In genomic region chr20:10639051-10639761, GRCh38 we compare ENCODE assay signal across 14 cellular contexts. TPM values are rescaled to one million over a fixed set of nuclear protein-coding genes. Genes with fewer than 3 reads are reported as not detected.
DNase-seq lines count a peak whose midpoint lies in the region; ATAC-seq and TF ChIP-seq lines count a peak whose summit lies in the region.
"Had no signal": no experiment of that assay in that cellular context is flagged by ENCODE, and none has a peak within 500 bp of the region (broad histone marks: within the 10 kb centered on the region; RNA-seq: fewer than 3 reads in every experiment).

No MANE protein-coding gene starts in this region.

- DNase-seq in Panc1 (ENCODE audit: low read depth, low spot score): no peak
- no peak for DNase-seq in lower lobe of right lung
- DNase-seq in osteoblast (ENCODE audit: insufficient read length, low spot score, missing footprints): no peak
- no peak for DNase-seq in glutamatergic neuron
- no peak for DNase-seq in 8988T
- DNase-seq: activated CD4-positive, alpha-beta T cell treated with anti-CD3 and anti-CD28 coated beads for 4 hours; activated naive CD4-positive, alpha-beta T cell treated with anti-CD3 and anti-CD28 coated beads for 36 hours; DMS 273 treated with DMSO at 0.1 percent for 48 hours; Karpas-422; SIG-M5 had no signal

- H3K4me2 ChIP-seq in osteoblast (ENCODE audit: insufficient read depth, low read length): no peak overlapping the region

- H3K36me3 ChIP-seq in Panc1 (ENCODE audit: control insufficient read depth, insufficient read depth, low read length) (peaks cover 18% of the 10 kb centered on the region), lower lobe of right lung (peaks cover 57% of the 10 kb centered on the region), osteoblast (ENCODE audit: insufficient read depth, low read length) (peaks cover 60% of the 10 kb centered on the region)

- H3K27me3 ChIP-seq in Panc1 (ENCODE audit: control insufficient read depth, insufficient read depth, low read length) (no peaks in the 10 kb centered on the region), lower lobe of right lung (ENCODE audit: low read depth) (no peaks in the 10 kb centered on the region), osteoblast (ENCODE audit: insufficient read depth, low read length) (no peaks in the 10 kb centered on the region)

- H3K9me3 Mint-ChIP-seq in glutamatergic neuron (ENCODE audit: unreplicated experiment): peaks cover 3% of the 10 kb centered on the region
- H3K9me3 Mint-ChIP-seq: activated naive CD4-positive, alpha-beta T cell treated with anti-CD3 and anti-CD28 coated beads for 36 hours had no signal

- intact Hi-C loops in Panc1 (cut with micrococcal nuclease; ENCODE audit: unreplicated experiment) (no loop called here), lower lobe of right lung (cut with DNase I) (no loop called here)

- no peaks in the 10 kb centered on the region for H3K9me3 ChIP-seq in Panc1 (ENCODE audit: control insufficient read depth, insufficient read depth, low read depth, low read length)
- H3K9me3 ChIP-seq in lower lobe of right lung: no peaks in the 10 kb centered on the region
- no peaks in the 10 kb centered on the region for H3K9me3 ChIP-seq in osteoblast (ENCODE audit: low read depth, low read length)

- ATAC-seq in Panc1 (no peak), lower lobe of right lung (no peak), GM18520 (IDR thresholded peaks at IDR 0.05; ENCODE audit: unreplicated experiment) (no peak)

- TSS peak; percentile 61 for BruUV-seq in Panc1 (replicated peaks; lab: Mats Ljungman, UMichigan)

- H3K27ac ChIP-seq in Panc1 (ENCODE audit: low read length) (no peak overlapping the region), cingulate gyrus (ENCODE audit: low read depth, low read length) (peak overlapping the region; percentile 43), lower lobe of right lung (peak overlapping the region; percentile 8), temporal lobe (ENCODE audit: low read depth, low read length) (peak overlapping the region; percentile 47), osteoblast (ENCODE audit: low read depth, low read length) (no peak overlapping the region)
- H3K27ac ChIP-seq: HL-60 had no signal

- TF ChIP-seq CTCF in Panc1 (IDR thresholded peaks at IDR 0.05): no peak
- TF ChIP-seq CTCF in lower lobe of right lung (IDR thresholded peaks at IDR 0.05): no peak
- TF ChIP-seq CTCF in osteoblast (IDR thresholded peaks at IDR 0.05; ENCODE audit: extremely low read depth, low read depth, low read length): no peak
- no peak for TF ChIP-seq CTCF in glutamatergic neuron (IDR thresholded peaks at IDR 0.05; ENCODE audit: partially characterized antibody, unreplicated experiment)

- no peak overlapping the region for H3K4me3 Mint-ChIP-seq in glutamatergic neuron (ENCODE audit: unreplicated experiment)
- H3K4me3 Mint-ChIP-seq: activated naive CD4-positive, alpha-beta T cell treated with anti-CD3 and anti-CD28 coated beads for 36 hours had no signal

- H2AFZ ChIP-seq in osteoblast (ENCODE audit: low read length): no peak overlapping the region

- H4K20me1 ChIP-seq in osteoblast (ENCODE audit: insufficient read depth, low read length): no peaks in the 10 kb centered on the region

- POLR2A ChIA-PET in Panc1 (lab: Charles Lee): interaction anchor here (0.6 kb wide), 1 partner anchor 257 kb away, joined by 9 read pairs; no protein-coding TSS in a partner anchor

- peaks cover 6% of the 10 kb centered on the region for H3K4me1 Mint-ChIP-seq in glutamatergic neuron (ENCODE audit: low read depth, unreplicated experiment)

- no peak overlapping the region for H3K27ac Mint-ChIP-seq in glutamatergic neuron (ENCODE audit: unreplicated experiment)
- H3K27ac Mint-ChIP-seq: activated naive CD4-positive, alpha-beta T cell treated with anti-CD3 and anti-CD28 coated beads for 36 hours had no signal

- H3K4me3 ChIP-seq in Panc1 (ENCODE audit: low read depth in 2 of 2, low read length in 2 of 2) (no peak overlapping the region), lower lobe of right lung (no peak overlapping the region), osteoblast (ENCODE audit: insufficient read depth, low read length) (no peak overlapping the region)

- CTCF ChIA-PET in Panc1 (lab: Charles Lee): no interaction called here

- H3K4me1 ChIP-seq in Panc1 (ENCODE audit: control insufficient read depth, insufficient read depth, low read length) (no peaks in the 10 kb centered on the region), lower lobe of right lung (peaks cover 25% of the 10 kb centered on the region), osteoblast (ENCODE audit: insufficient read depth, low read length) (peaks cover 50% of the 10 kb centered on the region)

- peaks cover 2% of the 10 kb centered on the region for H3K27me3 Mint-ChIP-seq in glutamatergic neuron (ENCODE audit: unreplicated experiment)

- H3K36me3 Mint-ChIP-seq in glutamatergic neuron (ENCODE audit: unreplicated experiment): peaks cover 5% of the 10 kb centered on the region

- H3K79me2 ChIP-seq in osteoblast (ENCODE audit: insufficient read depth, low read length): peaks cover 2% of the 10 kb centered on the region

- in situ Hi-C loops in Panc1 (cut with HindIII; ENCODE audit: low pct_unique_long_range_greater_than_20kb, low sequenced_read_pairs): no loop called here

RNA-seq across cellular contexts. Expression of gene JAG1, which starts 34.6 kb away (rescaled TPM):
- total RNA-seq in Panc1 (2021; ENCODE audit: unreplicated experiment): 21.2 TPM
- polyA plus RNA-seq in Panc1 (2012; ENCODE audit: insufficient read length): 12.4 TPM
- total RNA-seq in lower lobe of right lung: 60.1 TPM
- 16.0 TPM for total RNA-seq in temporal lobe
- total RNA-seq in osteoblast: 49.2 and 60.1 TPM in 2 replicates
- 11.4 TPM for total RNA-seq in glutamatergic neuron (ENCODE audit: unreplicated experiment)

Comparison
In these comparisons a context has a peak if more than half of its experiments do, and no peak if none do; other contexts are left out.
1. H3K27ac ChIP-seq: peak in cingulate gyrus (single experiment), lower lobe of right lung (single experiment) and temporal lobe (single experiment); none in Panc1 (single experiment) and osteoblast (single experiment).